ENCODE assay signal across 10 cellular contexts in the genomic region with DNA sequence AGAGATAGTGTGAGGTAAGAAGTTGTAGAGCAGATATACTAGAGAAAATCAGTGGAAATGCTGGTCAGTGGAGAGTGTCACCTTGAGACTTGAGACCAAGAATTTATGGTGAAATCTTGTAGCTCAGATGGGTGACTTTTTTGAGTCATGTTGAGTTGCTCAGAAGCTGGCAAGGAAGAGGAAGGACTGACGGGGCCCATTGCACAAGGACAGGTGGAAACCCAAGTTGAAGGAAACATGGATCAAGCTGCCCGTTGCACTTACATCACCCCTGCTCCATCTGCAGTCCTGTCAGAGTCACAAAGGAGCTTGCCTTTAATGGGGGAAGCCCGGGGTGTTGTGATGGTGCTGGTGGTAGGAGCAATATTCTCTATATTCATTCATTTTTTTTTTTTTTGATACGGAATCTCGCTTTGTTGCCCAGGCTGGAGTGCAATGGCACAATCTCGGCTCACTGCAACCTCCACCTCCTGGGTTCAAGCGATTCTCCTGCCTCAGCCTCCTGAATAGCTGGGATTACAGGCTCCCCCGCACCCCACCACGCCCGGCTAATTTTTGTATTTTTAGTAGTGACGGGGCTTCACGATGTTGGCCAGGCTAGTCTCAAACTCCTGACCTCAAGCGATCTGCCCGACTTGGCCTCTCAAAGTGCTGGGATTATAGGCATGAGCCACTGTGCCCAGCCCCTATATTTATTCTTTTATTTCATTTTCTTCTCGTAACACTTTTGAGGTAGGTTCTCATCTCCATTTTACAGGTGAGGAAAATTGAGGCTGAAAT. TPM values are rescaled to one million over a fixed set of nuclear protein-coding genes. Genes with fewer than 3 reads are reported as not detected.
DNase-seq lines count a peak whose midpoint lies in the region; ATAC-seq and TF ChIP-seq lines count a peak whose summit lies in the region.
"Had no signal": no experiment of that assay in that cellular context is flagged by ENCODE, and none has a peak within 500 bp of the region (broad histone marks: within the 10 kb centered on the region; RNA-seq: fewer than 3 reads in every experiment).

No MANE protein-coding gene starts in this region.

- H3K4me3 Mint-ChIP-seq in CD4-positive, CD25-positive, alpha-beta regulatory T cell = peak overlapping the region in 3 of 4 donors; percentile 73 to 85 (median 83)
- peak overlapping the region; percentile 82 for H3K4me3 Mint-ChIP-seq in HFFc6
- peak overlapping the region; percentile 51 to 75 (median 74) for H3K4me3 Mint-ChIP-seq in T-cell
- no peak overlapping the region for H3K4me3 Mint-ChIP-seq in Calu3 (ENCODE audit: low read depth, unreplicated experiment)

- no peak for ATAC-seq in CD4-positive, CD25-positive, alpha-beta regulatory T cell (ENCODE audit: low read depth in 2 of 2)
- ATAC-seq in T-cell (replicated peaks in 1 of 4) (no peak), GM21717 (IDR thresholded peaks at IDR 0.05; ENCODE audit: unreplicated experiment) (no peak)

- H3K36me3 ChIP-seq in CD4-positive, CD25-positive, alpha-beta regulatory T cell (ENCODE audit: control insufficient read depth, insufficient read depth, low read length) = no peaks in the 10 kb centered on the region
- H3K36me3 ChIP-seq in mesenchymal stem cell (ENCODE audit: control insufficient read depth in 1 of 2, insufficient read depth in 2 of 2, low read depth in 1 of 2, low read length in 2 of 2) = peaks cover 0 to 3% of the 10 kb centered on the region in 2 experiments
- H3K36me3 ChIP-seq: transverse colon had no signal

- intact Hi-C loops in Calu3 (cut with micrococcal nuclease; ENCODE audit: unreplicated experiment) = no loop called here

- H2BK5ac ChIP-seq in mesenchymal stem cell (ENCODE audit: low read depth, low read length, poor library complexity, severe bottlenecking) = no peak overlapping the region

- no peak for TF ChIP-seq CTCF in HFFc6 (IDR thresholded peaks at IDR 0.05)
- no peak for TF ChIP-seq CTCF in Calu3 (IDR thresholded peaks at IDR 0.05; ENCODE audit: unreplicated experiment)

- no peak overlapping the region for H3K23ac ChIP-seq in mesenchymal stem cell (ENCODE audit: low read length in 2 of 2)

- H3K27ac Mint-ChIP-seq in CD4-positive, CD25-positive, alpha-beta regulatory T cell = peak overlapping the region; percentile 46 to 88 (median 70)
- H3K27ac Mint-ChIP-seq in HFFc6 (peak overlapping the region; percentile 86), T-cell (peak overlapping the region; percentile 88 to 94), Calu3 (ENCODE audit: unreplicated experiment) (no peak overlapping the region)

- CTCF ChIA-PET in T-cell (lab: Charles Lee) = no interaction called here
- CTCF ChIA-PET in Calu3 (lab: Charles Lee) = no interaction called here

- H2AFZ ChIP-seq in mesenchymal stem cell (ENCODE audit: low read depth, low read length) = no peak overlapping the region

- no peak overlapping the region for H4K91ac ChIP-seq in mesenchymal stem cell (ENCODE audit: low read length)

- no peak for DNase-seq in CD4-positive, CD25-positive, alpha-beta regulatory T cell
- DNase-seq in HFFc6 (no peak), T-cell (no peak), mesenchymal stem cell (no peak), Calu3 (no peak), activated gamma-delta T cell treated with Interleukin-2 at 50 U/mL for 16 hours (no peak), occipital lobe (lab: John Stamatoyannopoulos, UW) (no peak)
- DNase-seq: NCI-H1105 treated with DMSO at 0.1 percent for 48 hours, transverse colon had no signal

- H3K9me3 Mint-ChIP-seq in CD4-positive, CD25-positive, alpha-beta regulatory T cell = no peaks in the 10 kb centered on the region
- H3K9me3 Mint-ChIP-seq in HFFc6 (no peaks in the 10 kb centered on the region), T-cell (peaks cover 0 to 6% (median 5%) of the 10 kb centered on the region in 3 donors), Calu3 (ENCODE audit: low read depth, unreplicated experiment) (no peaks in the 10 kb centered on the region)

- BruUV-seq in Calu3 (replicated peaks; lab: Mats Ljungman, UMichigan) = no TSS peak

- H3K4me1 ChIP-seq in CD4-positive, CD25-positive, alpha-beta regulatory T cell (ENCODE audit: control insufficient read depth, insufficient read depth, low read length, poor library complexity, severe bottlenecking) = peaks cover 44% of the 10 kb centered on the region
- peaks cover 11% of the 10 kb centered on the region for H3K4me1 ChIP-seq in mesenchymal stem cell (ENCODE audit: control insufficient read depth, insufficient read depth, low read depth, low read length)

- peak overlapping the region in 1 of 2 experiments; percentile 70 for H3K18ac ChIP-seq in mesenchymal stem cell (ENCODE audit: low read depth in 1 of 2, low read length in 2 of 2)

- H3K9me3 ChIP-seq in CD4-positive, CD25-positive, alpha-beta regulatory T cell (ENCODE audit: control insufficient read depth in 2 of 2, low read length in 2 of 2) = no peaks in the 10 kb centered on the region
- no peaks in the 10 kb centered on the region for H3K9me3 ChIP-seq in mesenchymal stem cell (ENCODE audit: control insufficient read depth, low read length)
- H3K9me3 ChIP-seq: transverse colon had no signal

- H2BK120ac ChIP-seq in mesenchymal stem cell (ENCODE audit: low read depth, low read length) = peak overlapping the region; percentile 64

- peak overlapping the region; percentile 49 to 83 for H2BK12ac ChIP-seq in mesenchymal stem cell (ENCODE audit: low read length in 2 of 2)

- H3K9ac ChIP-seq in mesenchymal stem cell (ENCODE audit: low read length) = no peak overlapping the region

- H3K4me3 ChIP-seq in CD4-positive, CD25-positive, alpha-beta regulatory T cell (ENCODE audit: low read depth, low read length) = peak overlapping the region; percentile 63
- no peak overlapping the region for H3K4me3 ChIP-seq in mesenchymal stem cell (ENCODE audit: insufficient read depth in 1 of 2, low read depth in 1 of 2, low read length in 2 of 2)
- H3K4me3 ChIP-seq: transverse colon had no signal

- no peaks in the 10 kb centered on the region for H3K27me3 Mint-ChIP-seq in CD4-positive, CD25-positive, alpha-beta regulatory T cell
- no peaks in the 10 kb centered on the region for H3K27me3 Mint-ChIP-seq in HFFc6 (ENCODE audit: insufficient read depth)
- no peaks in the 10 kb centered on the region for H3K27me3 Mint-ChIP-seq in T-cell
- no peaks in the 10 kb centered on the region for H3K27me3 Mint-ChIP-seq in Calu3 (ENCODE audit: unreplicated experiment)

- H2AK5ac ChIP-seq in mesenchymal stem cell (ENCODE audit: low read length, severe bottlenecking) = no peak overlapping the region

- no peak overlapping the region for H3K4me2 ChIP-seq in mesenchymal stem cell (ENCODE audit: low read length, poor library complexity, severe bottlenecking)

- H3K27me3 ChIP-seq in CD4-positive, CD25-positive, alpha-beta regulatory T cell (ENCODE audit: control insufficient read depth, insufficient read depth, low read length) = no peaks in the 10 kb centered on the region
- no peaks in the 10 kb centered on the region for H3K27me3 ChIP-seq in mesenchymal stem cell (ENCODE audit: control insufficient read depth in 1 of 2, insufficient read depth in 1 of 2, low read length in 2 of 2)
- H3K27me3 ChIP-seq: transverse colon had no signal

- no peak overlapping the region for H3K27ac ChIP-seq in CD4-positive, CD25-positive, alpha-beta regulatory T cell (ENCODE audit: insufficient read depth, low read length, poor library complexity, severe bottlenecking)
- H3K27ac ChIP-seq in mesenchymal stem cell (ENCODE audit: low read length, poor library complexity, severe bottlenecking) = peak overlapping the region; percentile 63

- no peak overlapping the region for H4K8ac ChIP-seq in mesenchymal stem cell (ENCODE audit: low read length)

- H3K79me1 ChIP-seq in mesenchymal stem cell (replicated peaks; ENCODE audit: low read length, poor library complexity, severe bottlenecking) = peaks cover 14% of the 10 kb centered on the region

- POLR2A ChIA-PET in T-cell (lab: Charles Lee) = interaction anchor here in 1 of 2 donors (0.7 kb wide), 1 partner anchor 28 kb away, joined by 6 read pairs; no protein-coding TSS in a partner anchor

- no peak overlapping the region for H3K14ac ChIP-seq in mesenchymal stem cell (ENCODE audit: low read length in 2 of 2)

- H2BK15ac ChIP-seq in mesenchymal stem cell (ENCODE audit: low read depth, poor library complexity, severe bottlenecking) = no peak overlapping the region

- peaks cover 35% of the 10 kb centered on the region for H3K36me3 Mint-ChIP-seq in CD4-positive, CD25-positive, alpha-beta regulatory T cell
- H3K36me3 Mint-ChIP-seq in HFFc6 (ENCODE audit: low read depth) = peaks cover 16% of the 10 kb centered on the region
- H3K36me3 Mint-ChIP-seq in T-cell = peaks cover 27% of the 10 kb centered on the region
- H3K36me3 Mint-ChIP-seq in Calu3 (ENCODE audit: insufficient read depth, unreplicated experiment) = no peaks in the 10 kb centered on the region

- WGBS in mesenchymal stem cell = 91% methylated on average over 11 of the region's 15 CpGs

- H3K4ac ChIP-seq in mesenchymal stem cell (ENCODE audit: low read depth in 1 of 2, low read length in 2 of 2) = peak overlapping the region in 1 of 2 experiments; percentile 24

- peaks cover 43 to 82% (median 63%) of the 10 kb centered on the region in 4 donors for H3K4me1 Mint-ChIP-seq in CD4-positive, CD25-positive, alpha-beta regulatory T cell
- H3K4me1 Mint-ChIP-seq in HFFc6 (ENCODE audit: low read depth) = peaks cover 69% of the 10 kb centered on the region
- peaks cover 80 to 85% (median 83%) of the 10 kb centered on the region in 3 donors for H3K4me1 Mint-ChIP-seq in T-cell
- H3K4me1 Mint-ChIP-seq in Calu3 (ENCODE audit: low read depth, unreplicated experiment) = peaks cover 17% of the 10 kb centered on the region

RNA-seq across cellular contexts. Expression of a gene that starts 27.4 kb away (rescaled TPM):
- 62.8 TPM for total RNA-seq in CD4-positive, CD25-positive, alpha-beta regulatory T cell
- polyA plus RNA-seq in CD4-positive, CD25-positive, alpha-beta regulatory T cell = 100 to 1,000 TPM; 101 to 122 (median 105) TPM
- total RNA-seq in HFFc6 (2021; fragmentation: NEBNext Ultra II Directional; extraction: Animal tissue kit (Norgen Biotek cat#: 25700)) = 10 to 100 TPM; 38.8 to 53.5 (median 46.4) TPM
- 10 to 100 TPM; 83.3 to 99.3 (median 84.9) TPM for total RNA-seq in T-cell
- 41.9 TPM for polyA plus RNA-seq in mesenchymal stem cell (2013, experiment 1 of 2)
- polyA plus RNA-seq in mesenchymal stem cell (2013, experiment 2 of 2) = 42.1 TPM
- 41.0 and 43.8 TPM in 2 replicates for total RNA-seq in Calu3 (2022)
- total RNA-seq in occipital lobe = 36.2 TPM

RNA-seq across cellular contexts. Expression of a gene that starts 30.1 kb away (rescaled TPM):
- 8.6 TPM for total RNA-seq in CD4-positive, CD25-positive, alpha-beta regulatory T cell
- polyA plus RNA-seq in CD4-positive, CD25-positive, alpha-beta regulatory T cell = 10 to 100 TPM in 2 of 4 donors, 1 to 10 TPM in 2; 6.1 to 22.6 (median 10.5) TPM
- total RNA-seq in HFFc6 (2021; fragmentation: NEBNext Ultra II Directional; extraction: Animal tissue kit (Norgen Biotek cat#: 25700)) = not detected
- total RNA-seq in T-cell = 10 to 100 TPM; 15.2 to 26.7 (median 16.7) TPM
- polyA plus RNA-seq in mesenchymal stem cell (2013, experiment 1 of 2) = 0.03 TPM
- not detected for polyA plus RNA-seq in mesenchymal stem cell (2013, experiment 2 of 2)
- not detected in 2 replicates for total RNA-seq in Calu3 (2022)
- total RNA-seq in occipital lobe = not detected
